In the genomic region with DNA sequence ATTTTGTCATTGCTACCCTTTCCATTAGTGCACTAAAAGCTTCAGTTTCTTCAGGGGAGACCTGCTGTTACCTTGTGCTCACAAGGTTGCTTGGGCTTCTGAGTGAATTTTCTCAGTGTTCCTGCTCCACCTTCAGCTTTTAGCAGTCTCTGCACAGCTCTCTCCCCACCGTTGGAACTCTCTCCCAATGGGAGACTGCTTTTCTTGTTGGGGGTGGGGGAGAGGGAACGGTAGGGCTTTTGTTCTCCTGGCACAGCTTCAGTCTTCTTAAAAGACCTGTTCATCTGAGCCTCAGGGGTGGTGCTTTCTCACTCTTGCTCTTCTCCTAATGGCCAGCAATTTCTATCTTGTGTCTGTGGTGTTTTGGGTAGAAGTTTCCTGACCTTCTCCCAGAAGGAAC, we compare ENCODE assay signal across 17 cellular contexts.
"Had no signal": no experiment of that assay in that cellular context is flagged by ENCODE, and none has a peak within 500 bp of the region (broad histone marks: within the 10 kb centered on the region; RNA-seq: fewer than 3 reads in every experiment).

No MANE protein-coding gene starts in this region.

- H3K9me3 ChIP-seq: ascending aorta, breast epithelium, esophagus squamous epithelium, ovary, psoas muscle, tibial nerve had no signal

- H3K4me1 ChIP-seq: ascending aorta, breast epithelium, esophagus squamous epithelium, psoas muscle, tibial nerve had no signal

- H3K27ac ChIP-seq: ascending aorta, breast epithelium, esophagus squamous epithelium, ovary, psoas muscle, tibial nerve, VCaP had no signal

- H3K27me3 ChIP-seq: ascending aorta, breast epithelium, esophagus squamous epithelium, ovary, tibial nerve had no signal

- H3K36me3 ChIP-seq: ascending aorta, breast epithelium, esophagus squamous epithelium, ovary, tibial nerve had no signal

- DNase-seq: activated CD4-positive, alpha-beta T cell treated with anti-CD3 and anti-CD28 coated beads for 1 hour; activated CD8-positive, alpha-beta memory T cell treated with anti-CD3 and anti-CD28 coated beads for 24 hours; activated CD8-positive, alpha-beta memory T cell treated with anti-CD3 and anti-CD28 coated beads, Interleukin-2, amount 50 U/mL, for 48 hours; activated effector memory CD4-positive, alpha-beta T cell treated with anti-CD3 and anti-CD28 coated beads, Interleukin-2, amount 50 U/mL, for 16 hours; activated T-cell treated with anti-CD3 and anti-CD28 coated beads, Interleukin-2, amount 50 U/mL, for 72 hours; cerebellar nuclear complex; effector CD8-positive, alpha-beta T cell; esophagus squamous epithelium; kidney; mammary epithelial cell; ovary; right cardiac atrium had no signal

- H3K4me3 ChIP-seq: ascending aorta, breast epithelium, esophagus squamous epithelium, ovary, psoas muscle, tibial nerve had no signal
